In the genomic region with DNA sequence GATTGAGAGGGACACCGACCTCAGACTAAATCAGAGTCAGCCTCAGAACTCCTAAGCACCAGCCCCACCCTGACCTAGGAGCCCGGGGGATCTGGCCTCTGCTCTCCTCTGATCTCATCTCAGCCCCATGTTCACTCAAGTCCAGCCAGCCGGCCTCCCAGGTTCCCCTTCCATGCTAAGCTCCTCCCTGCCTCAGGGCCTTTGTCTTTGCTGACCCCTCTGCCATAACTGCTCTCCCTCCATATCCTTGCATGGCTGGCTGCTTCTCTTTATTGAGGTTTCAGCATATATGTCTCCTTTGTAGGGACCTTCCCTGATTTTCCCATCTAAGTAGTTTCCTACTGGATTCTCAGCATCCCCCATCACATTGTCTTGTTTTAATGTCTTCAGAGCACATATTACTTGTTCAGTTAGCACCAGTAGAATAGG, we compare ENCODE assay signal across 10 cellular contexts. TPM values are rescaled to one million over a fixed set of nuclear protein-coding genes. Genes with fewer than 3 reads are reported as not detected.
DNase-seq lines count a peak whose midpoint lies in the region; ATAC-seq and TF ChIP-seq lines count a peak whose summit lies in the region.
"Had no signal": no experiment of that assay in that cellular context is flagged by ENCODE, and none has a peak within 500 bp of the region (broad histone marks: within the 10 kb centered on the region; RNA-seq: fewer than 3 reads in every experiment).

No MANE protein-coding gene starts in this region.

- H3K27ac ChIP-seq in iPS-20b (ENCODE audit: low read length) (no peak overlapping the region), stomach (peak overlapping the region; percentile 66 to 94 (median 87))

- H3K36me3 ChIP-seq in iPS-20b (ENCODE audit: insufficient read depth, low read depth, low read length) (no peaks in the 10 kb centered on the region), stomach (no peaks in the 10 kb centered on the region)

- ATAC-seq in GM19324 (IDR thresholded peaks at IDR 0.05; ENCODE audit: low FRiP score, unreplicated experiment), result peak; percentile 8
- no peak for ATAC-seq in activated CD4-positive, CD25-positive, alpha-beta regulatory T cell treated with anti-CD3 and anti-CD28 coated beads, Interleukin-2, amount 50 U/mL, for 24 hours

- intact Hi-C loops in stomach (cut with DNase I; ENCODE audit: low total_unique reads), result no loop called here
- intact Hi-C loops in lower leg skin (cut with DNase I; ENCODE audit: low total_unique reads), result no loop called here

- 29 to 54% (median 44%) methylated on average over 3 of the region's 3 CpGs for WGBS in stomach, 5 donors
- 31 to 35% methylated on average over 3 of the region's 3 CpGs for WGBS in lower leg skin, 2 donors

- DNase-seq in stomach, result no peak
- DNase-seq in lower leg skin (ENCODE audit: low spot score in 2 of 2), result no peak
- DNase-seq in dermis blood vessel endothelial cell, result no peak
- no peak for DNase-seq in NCI-H1417 (lab: John Stamatoyannopoulos, UW)
- DNase-seq: activated CD4-positive, alpha-beta T cell treated with anti-CD3 and anti-CD28 coated beads for 1 hour; NCI-H1092 treated with DMSO at 0.1 percent for 48 hours had no signal

- H3K27me3 ChIP-seq in iPS-20b (ENCODE audit: insufficient read depth, low read length) (peaks cover 38% of the 10 kb centered on the region), stomach (no peaks in the 10 kb centered on the region)

- no peak for TF ChIP-seq EP300 in stomach (IDR thresholded peaks at IDR 0.05)

- TF ChIP-seq CTCF in WI38 (IDR thresholded peaks at IDR 0.05; ENCODE audit: low read depth, low read length) (no peak), stomach (IDR thresholded peaks at IDR 0.05) (no peak), lower leg skin (IDR thresholded peaks at IDR 0.05) (no peak)

- TF ChIP-seq POLR2A in stomach (IDR thresholded peaks at IDR 0.05), result no peak
- no peak for TF ChIP-seq POLR2A in lower leg skin (IDR thresholded peaks at IDR 0.05)

- H3K4me1 ChIP-seq in iPS-20b (ENCODE audit: insufficient read depth, low read length), result peaks cover 12% of the 10 kb centered on the region; the same call in 1 of the 2 replicates
- H3K4me1 ChIP-seq in stomach, result peaks cover 8 to 53% (median 31%) of the 10 kb centered on the region in 4 donors

- H3K9me3 ChIP-seq in iPS-20b (ENCODE audit: insufficient read depth, low read depth, low read length), result no peaks in the 10 kb centered on the region
- H3K9me3 ChIP-seq in stomach, result no peaks in the 10 kb centered on the region

- no peak overlapping the region; the same call in 1 of the 2 replicates for H3K9ac ChIP-seq in iPS-20b (ENCODE audit: low read depth, low read length)

- H3K4me3 ChIP-seq in WI38 (ENCODE audit: low read depth, low read length), result peak overlapping the region; percentile 58; the same call in 1 of the 2 replicates
- peak overlapping the region; percentile 70; the same call in 1 of the 2 replicates for H3K4me3 ChIP-seq in iPS-20b (ENCODE audit: low read length)
- peak overlapping the region; percentile 48 to 69 (median 58) for H3K4me3 ChIP-seq in stomach
- no peak overlapping the region for H3K4me3 ChIP-seq in lower leg skin (ENCODE audit: low read depth, poor library complexity, severe bottlenecking)

RNA-seq across cellular contexts. Expression of gene SLC15A3, which starts 0.8 kb away (rescaled TPM):
- total RNA-seq in stomach, result 10 to 100 TPM in 3 of 5 donors, 1 to 10 TPM in 2; 7.9 to 29.5 (median 13.4) TPM
- 10 to 100 TPM; 25.8 to 33.6 (median 32.2) TPM for polyA plus RNA-seq in stomach
- 1 to 10 TPM; 4.4 to 7.4 (median 5.4) TPM for total RNA-seq in lower leg skin
- total RNA-seq in dermis blood vessel endothelial cell, result 8.7 and 9.0 TPM in 2 replicates

RNA-seq across cellular contexts. Expression of gene CD6, which starts 18.7 kb away (rescaled TPM):
- total RNA-seq in stomach (1 to 10 TPM in 3 of 5 donors, not detected in 2; 1.6 to 2.8 (median 2.3) TPM), lower leg skin (1 to 10 TPM in 3 of 4 donors, under 1 TPM in 1; 0.42 to 2.7 (median 1.8) TPM), dermis blood vessel endothelial cell (not detected in 2 replicates)
- polyA plus RNA-seq in stomach, result 1 to 10 TPM; 1.1 to 1.2 (median 1.1) TPM

RNA-seq across cellular contexts. Expression of gene TMEM132A, which starts 28.5 kb away (rescaled TPM):
- 100 to 1,000 TPM in 1 of 5 donors, 10 to 100 TPM in 3, 1 to 10 TPM in 1; 8.4 to 142 (median 29.2) TPM for total RNA-seq in stomach
- 10 to 100 TPM in 2 of 3 donors, 1 to 10 TPM in 1; 8.4 to 62.9 (median 25.2) TPM for polyA plus RNA-seq in stomach
- total RNA-seq in lower leg skin, result 10 to 100 TPM in 1 of 4 donors, 1 to 10 TPM in 3; 2.9 to 13.7 (median 5.3) TPM
- total RNA-seq in dermis blood vessel endothelial cell, result 99.5 and 112 TPM in 2 replicates

RNA-seq across cellular contexts. Expression of gene TMEM109, which starts 38.8 kb away (rescaled TPM):
- total RNA-seq in stomach (10 to 100 TPM; 27.4 to 97.0 (median 80.8) TPM), lower leg skin (100 to 1,000 TPM in 1 of 4 donors, 10 to 100 TPM in 3; 62.1 to 101 (median 81.8) TPM), dermis blood vessel endothelial cell (63.6 and 114 TPM in 2 replicates)
- 100 to 1,000 TPM in 1 of 3 donors, 10 to 100 TPM in 2; 31.2 to 122 (median 50.1) TPM for polyA plus RNA-seq in stomach

RNA-seq across cellular contexts. Expression of gene PRPF19, which starts 46.4 kb away (rescaled TPM):
- 10 to 100 TPM in 4 of 5 donors, 1 to 10 TPM in 1; 3.5 to 71.9 (median 41.9) TPM for total RNA-seq in stomach
- polyA plus RNA-seq in stomach, result 10 to 100 TPM; 54.7 to 86.1 (median 67.2) TPM
- total RNA-seq in lower leg skin, result 100 to 1,000 TPM in 3 of 4 donors, 10 to 100 TPM in 1; 75.3 to 119 (median 108) TPM
- total RNA-seq in dermis blood vessel endothelial cell, result 45.8 and 79.6 TPM in 2 replicates
